Comparison of ENCODE assay signal across 9 cellular contexts in the genomic region with DNA sequence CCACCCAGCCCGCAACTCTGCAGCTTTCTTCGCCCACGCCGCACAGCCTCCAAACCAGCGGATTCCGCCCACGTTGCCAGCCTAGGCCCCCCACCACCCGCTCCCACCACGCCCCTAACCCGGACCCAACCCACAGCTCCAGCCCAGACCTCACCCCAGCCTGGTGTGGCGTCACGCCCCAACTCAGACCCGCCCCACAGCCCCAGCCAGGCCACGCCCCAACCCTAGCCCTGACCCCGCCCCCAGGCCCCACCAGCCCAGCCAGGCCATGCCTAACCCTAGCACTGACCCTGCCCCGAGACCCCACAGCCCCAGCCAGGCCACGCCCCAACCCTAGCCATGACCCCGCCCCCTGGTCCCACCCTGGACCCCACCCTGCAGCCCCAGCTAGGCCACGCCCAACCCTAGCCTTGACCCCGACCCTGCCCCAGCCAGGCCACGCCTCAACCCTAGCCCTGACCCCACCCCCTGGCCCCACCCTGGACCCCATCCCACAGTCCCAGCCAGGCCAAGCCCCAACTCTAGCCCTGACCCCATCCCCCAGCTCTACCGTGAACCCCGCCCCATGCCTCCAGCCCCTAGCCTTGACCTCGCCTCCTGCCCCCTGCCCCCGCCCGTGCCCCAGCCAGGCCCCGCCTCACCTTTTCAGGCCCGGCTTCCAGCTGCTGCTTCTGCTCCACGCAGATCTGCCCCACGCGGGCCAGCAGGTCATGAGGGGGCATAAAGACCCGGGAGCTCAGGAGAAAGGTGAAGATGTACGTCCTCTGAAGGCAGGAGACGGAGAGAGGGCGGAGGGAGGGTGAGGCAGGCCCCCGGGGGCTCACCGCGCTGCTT.
A peak's percentile ranks its signal among the peaks of the same experiment; 100 is the strongest.
DNase-seq lines count a peak whose midpoint lies in the region; ATAC-seq and TF ChIP-seq lines count a peak whose summit lies in the region.
"Had no signal": no experiment of that assay in that cellular context is flagged by ENCODE, and none has a peak within 500 bp of the region (broad histone marks: within the 10 kb centered on the region; RNA-seq: fewer than 3 reads in every experiment).

No MANE protein-coding gene starts in this region.

- no peaks in the 10 kb centered on the region for H3K9me3 Mint-ChIP-seq in activated T-helper 2 cell treated with anti-CD3 and anti-CD28 coated beads, Interferon-gamma antibody, Interleukin-2, Interleukin-4, amounts not matched to agents 10 μg/mL and 5 μg/mL and 100 μg/mL, durations not matched to agents 14 hours and 24 hours and 36 hours
- no peaks in the 10 kb centered on the region for H3K9me3 Mint-ChIP-seq in HFFc6
- H3K9me3 Mint-ChIP-seq: nephron had no signal

- no peak overlapping the region for H3K27ac Mint-ChIP-seq in activated T-helper 2 cell treated with anti-CD3 and anti-CD28 coated beads, Interferon-gamma antibody, Interleukin-2, Interleukin-4, amounts not matched to agents 10 μg/mL and 5 μg/mL and 100 μg/mL, durations not matched to agents 14 hours and 24 hours and 36 hours
- no peak overlapping the region for H3K27ac Mint-ChIP-seq in HFFc6
- H3K27ac Mint-ChIP-seq: nephron had no signal

- peak overlapping the region; percentile 48 for H3K4me3 ChIP-seq in GM12865 (ENCODE audit: low read depth, low read length)
- peak overlapping the region; percentile 45 for H3K4me3 ChIP-seq in HL-60 (replicated peaks; ENCODE audit: insufficient read depth, low read length)
- H3K4me3 ChIP-seq in spleen, result peak overlapping the region; percentile 27 to 77 (median 48)

- peaks cover 0 to 28% (median 0%) of the 10 kb centered on the region in 6 donors for H3K36me3 ChIP-seq in spleen

- peaks cover 7% of the 10 kb centered on the region for H3K4me1 Mint-ChIP-seq in activated T-helper 2 cell treated with anti-CD3 and anti-CD28 coated beads, Interferon-gamma antibody, Interleukin-2, Interleukin-4, amounts not matched to agents 10 μg/mL and 5 μg/mL and 100 μg/mL, durations not matched to agents 14 hours and 24 hours and 36 hours (ENCODE audit: low read depth)
- no peaks in the 10 kb centered on the region for H3K4me1 Mint-ChIP-seq in HFFc6 (ENCODE audit: low read depth)
- H3K4me1 Mint-ChIP-seq: nephron had no signal

- WGBS in spleen, 5 donors, result 25 to 43% (median 29%) methylated on average over 19 to 38 of the region's 38 CpGs

- H3K4me1 ChIP-seq in spleen, result peaks cover 0 to 43% (median 19%) of the 10 kb centered on the region in 6 donors

- DNase-seq in GM12865 (ENCODE audit: low read depth) (peak; percentile 33), HL-60 (ENCODE audit: low read depth in 1 of 2, low spot score in 1 of 2) (no peak), left cardiac atrium (peak; percentile 54), spleen (peak; percentile 91), HFFc6 (no peak)
- peak; percentile 28 for DNase-seq in activated T-helper 2 cell treated with anti-CD3 and anti-CD28 coated beads, Interferon-gamma antibody, Interleukin-2, Interleukin-4, amounts not matched to agents 10 μg/mL and 5 μg/mL and 100 μg/mL, durations not matched to agents 14 hours and 24 hours and 36 hours (ENCODE audit: low spot score)

- H3K9me3 ChIP-seq in spleen, result no peaks in the 10 kb centered on the region

- intact Hi-C loops in activated T-helper 2 cell treated with anti-CD3 and anti-CD28 coated beads, Interferon-gamma antibody, Interleukin-2, Interleukin-4, amounts not matched to agents 10 μg/mL and 5 μg/mL and 100 μg/mL, durations not matched to agents 14 hours and 24 hours and 36 hours (cut with micrococcal nuclease), result loop anchor here (2.0 kb wide), 1 partner anchor 64 kb away; a partner anchor contains a TSS
- intact Hi-C loops in left cardiac atrium (cut with DNase I), result no loop called here
- intact Hi-C loops in spleen (cut with DNase I; ENCODE audit: low total_unique reads), result no loop called here

- peak; percentile 69 to 74 for ATAC-seq in left cardiac atrium
- ATAC-seq in HG02870 (IDR thresholded peaks at IDR 0.05; ENCODE audit: unreplicated experiment), result no peak
- no peak for ATAC-seq in GM21360 (IDR thresholded peaks at IDR 0.05; ENCODE audit: unreplicated experiment)

- H3K27me3 Mint-ChIP-seq in activated T-helper 2 cell treated with anti-CD3 and anti-CD28 coated beads, Interferon-gamma antibody, Interleukin-2, Interleukin-4, amounts not matched to agents 10 μg/mL and 5 μg/mL and 100 μg/mL, durations not matched to agents 14 hours and 24 hours and 36 hours (ENCODE audit: low read depth), result no peaks in the 10 kb centered on the region
- no peaks in the 10 kb centered on the region; the same call in 1 of the 2 replicates for H3K27me3 Mint-ChIP-seq in HFFc6 (ENCODE audit: insufficient read depth)

- no peak for TF ChIP-seq POLR2A in spleen (IDR thresholded peaks at IDR 0.05)

- TF ChIP-seq CTCF in GM12865 (IDR thresholded peaks at IDR 0.05; ENCODE audit: insufficient read depth, low read depth, low read length, missing control alignments) (no peak), HL-60 (IDR thresholded peaks at IDR 0.05; ENCODE audit: insufficient read depth, low read length) (no peak), spleen (IDR thresholded peaks at IDR 0.05 in 8 of 11, conservative IDR thresholded peaks at IDR 0.05 in 3 of 11) (no peak), HFFc6 (IDR thresholded peaks at IDR 0.05) (no peak)

- H3K36me3 Mint-ChIP-seq in activated T-helper 2 cell treated with anti-CD3 and anti-CD28 coated beads, Interferon-gamma antibody, Interleukin-2, Interleukin-4, amounts not matched to agents 10 μg/mL and 5 μg/mL and 100 μg/mL, durations not matched to agents 14 hours and 24 hours and 36 hours (ENCODE audit: low read depth), result no peaks in the 10 kb centered on the region
- no peaks in the 10 kb centered on the region for H3K36me3 Mint-ChIP-seq in HFFc6 (ENCODE audit: low read depth)

- H3K27me3 ChIP-seq in HL-60 (ENCODE audit: insufficient read depth, poor library complexity, severe bottlenecking) (no peaks in the 10 kb centered on the region), spleen (replicated peaks in 1 of 7) (no peaks in the 10 kb centered on the region)

- H3K27ac ChIP-seq in HL-60 (replicated peaks), result no peak overlapping the region
- peak overlapping the region in 4 of 8 donors; percentile 26 to 86 (median 62) for H3K27ac ChIP-seq in spleen

- peak overlapping the region; percentile 74 for H3K4me3 Mint-ChIP-seq in activated T-helper 2 cell treated with anti-CD3 and anti-CD28 coated beads, Interferon-gamma antibody, Interleukin-2, Interleukin-4, amounts not matched to agents 10 μg/mL and 5 μg/mL and 100 μg/mL, durations not matched to agents 14 hours and 24 hours and 36 hours (ENCODE audit: low read depth)
- no peak overlapping the region for H3K4me3 Mint-ChIP-seq in HFFc6

Comparison
In these comparisons a context has a peak if more than half of its experiments do, and no peak if none do; other contexts are left out.
1. DNase-seq: peak in GM12865 (single experiment), activated T-helper 2 cell treated with anti-CD3 and anti-CD28 coated beads, Interferon-gamma antibody, Interleukin-2, Interleukin-4, amounts not matched to agents 10 μg/mL and 5 μg/mL and 100 μg/mL, durations not matched to agents 14 hours and 24 hours and 36 hours (single experiment), left cardiac atrium (single experiment) and spleen (single experiment); none in HL-60 (0 of 2) and HFFc6 (single experiment).
2. ATAC-seq: peak in left cardiac atrium (2 of 2); none in HG02870 (single experiment) and GM21360 (single experiment).
3. Peak in every context shown above with its lines, with median percentiles within 50 percentile points of each other: H3K4me3 ChIP-seq.